25 cellular contexts compared by ENCODE assay signal in the genomic region with DNA sequence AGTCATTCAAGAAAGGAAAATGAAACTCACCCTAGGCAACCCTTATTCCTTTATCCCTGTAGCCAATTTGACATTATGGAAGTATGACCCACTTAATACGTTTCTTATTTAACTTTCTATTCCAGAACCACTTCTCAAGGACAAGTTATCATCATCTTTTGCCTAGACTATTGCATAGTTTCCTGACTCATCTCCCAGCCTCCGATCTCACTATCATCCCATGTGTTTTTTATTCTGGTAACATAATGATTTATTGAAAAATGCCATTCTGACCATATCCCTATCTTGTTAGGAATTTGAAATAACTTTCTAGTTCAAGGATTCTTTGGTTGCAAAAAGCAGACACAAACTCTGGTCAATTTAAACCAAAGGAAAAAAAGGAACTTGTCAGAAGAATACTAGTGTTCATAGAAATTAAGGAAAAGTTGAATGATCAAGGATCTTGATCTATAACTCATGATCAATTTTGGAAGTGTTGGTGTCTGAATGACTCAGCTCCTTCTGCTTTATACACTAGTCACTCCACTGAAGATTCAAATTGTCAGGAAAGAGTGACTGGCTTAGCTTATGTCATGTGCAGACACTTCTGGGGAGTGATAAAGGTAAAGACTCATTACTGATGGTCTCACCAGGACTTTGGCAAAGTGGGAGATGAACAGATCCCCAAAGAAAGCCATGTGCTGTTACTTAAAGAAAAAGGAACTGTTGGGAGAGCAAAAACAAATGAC. TPM values are rescaled to one million over a fixed set of nuclear protein-coding genes. Genes with fewer than 3 reads are reported as not detected.
"Had no signal": no experiment of that assay in that cellular context is flagged by ENCODE, and none has a peak within 500 bp of the region (broad histone marks: within the 10 kb centered on the region; RNA-seq: fewer than 3 reads in every experiment).

No MANE protein-coding gene starts in this region.

- H3K4me1 Mint-ChIP-seq: activated naive CD8-positive, alpha-beta T cell treated with anti-CD3 and anti-CD28 coated beads for 36 hours; memory B cell had no signal

- ATAC-seq: heart left ventricle; natural killer cell treated with Interleukin-12 subunit alpha and Interleukin-12 subunit beta and Interleukin-15 and Interleukin-18, amount 100 ng/mL, for 72 hours; right lobe of liver had no signal

- H3K27ac ChIP-seq: ascending aorta, cardiac muscle cell, heart left ventricle, left ventricle myocardium inferior, prostate gland, right lobe of liver, spleen, VCaP had no signal

- H3K4me3 Mint-ChIP-seq: activated CD4-positive, alpha-beta memory T cell treated with anti-CD3 and anti-CD28 coated beads for 36 hours; activated naive CD8-positive, alpha-beta T cell treated with anti-CD3 and anti-CD28 coated beads for 36 hours; memory B cell; natural killer cell treated with Interleukin-12 subunit alpha and Interleukin-12 subunit beta and Interleukin-15 and Interleukin-18, amount 100 ng/mL, for 72 hours; type B pancreatic cell had no signal

- H3K27me3 Mint-ChIP-seq: activated CD4-positive, alpha-beta memory T cell treated with anti-CD3 and anti-CD28 coated beads for 36 hours; activated naive CD8-positive, alpha-beta T cell treated with anti-CD3 and anti-CD28 coated beads for 36 hours; memory B cell; natural killer cell treated with Interleukin-12 subunit alpha and Interleukin-12 subunit beta and Interleukin-15 and Interleukin-18, amount 100 ng/mL, for 72 hours; type B pancreatic cell had no signal

- DNase-seq: activated CD4-positive, alpha-beta memory T cell treated with anti-CD3 and anti-CD28 coated beads for 36 hours; activated gamma-delta T cell treated with Interleukin-2 at 50 U/mL for 16 hours; activated naive CD8-positive, alpha-beta T cell treated with anti-CD3 and anti-CD28 coated beads for 36 hours; activated T-cell treated with anti-CD3 and anti-CD28 coated beads, Interleukin-2, amount 50 U/mL, for 48 hours; effector CD4-positive, alpha-beta T cell; foreskin melanocyte; heart left ventricle; islet precursor cell; left ventricle myocardium inferior; occipital lobe; right lobe of liver; spleen; stimulated activated CD4-positive, alpha-beta T cell treated with anti-CD3 and anti-CD28 coated beads, Interleukin-1b, Interleukin-23, amount 100 ng/mL, for 48 hours; stimulated activated naive CD4-positive, alpha-beta T cell; substantia nigra; SW 1271; T1000 had no signal

- H3K4me1 ChIP-seq: ascending aorta, heart left ventricle, left ventricle myocardium inferior, prostate gland, right lobe of liver, spleen had no signal

- H3K36me3 ChIP-seq: ascending aorta, cardiac muscle cell, heart left ventricle, left ventricle myocardium inferior, prostate gland, right lobe of liver, spleen had no signal

- H3K36me3 Mint-ChIP-seq: activated CD4-positive, alpha-beta memory T cell treated with anti-CD3 and anti-CD28 coated beads for 36 hours; activated naive CD8-positive, alpha-beta T cell treated with anti-CD3 and anti-CD28 coated beads for 36 hours; memory B cell; natural killer cell treated with Interleukin-12 subunit alpha and Interleukin-12 subunit beta and Interleukin-15 and Interleukin-18, amount 100 ng/mL, for 72 hours; type B pancreatic cell had no signal

- FAIRE-seq: colon had no signal

- H3K4me3 ChIP-seq: ascending aorta, cardiac muscle cell, heart left ventricle, left ventricle myocardium inferior, prostate gland, right lobe of liver, spleen had no signal

- H3K9me3 Mint-ChIP-seq: memory B cell, type B pancreatic cell had no signal

- H3K27ac Mint-ChIP-seq: activated CD4-positive, alpha-beta memory T cell treated with anti-CD3 and anti-CD28 coated beads for 36 hours; activated naive CD8-positive, alpha-beta T cell treated with anti-CD3 and anti-CD28 coated beads for 36 hours; memory B cell; natural killer cell treated with Interleukin-12 subunit alpha and Interleukin-12 subunit beta and Interleukin-15 and Interleukin-18, amount 100 ng/mL, for 72 hours; type B pancreatic cell had no signal

- H3K27me3 ChIP-seq: ascending aorta, cardiac muscle cell, heart left ventricle, right lobe of liver, spleen had no signal

- H3K9me3 ChIP-seq: ascending aorta, heart left ventricle, left ventricle myocardium inferior, prostate gland, right lobe of liver had no signal

RNA-seq across cellular contexts. Expression of a gene that starts 8.5 kb away (rescaled TPM):
- total RNA-seq: activated CD4-positive, alpha-beta memory T cell treated with anti-CD3 and anti-CD28 coated beads for 36 hours; activated naive CD8-positive, alpha-beta T cell treated with anti-CD3 and anti-CD28 coated beads for 36 hours; ascending aorta; cardiac muscle cell; natural killer cell treated with Interleukin-12 subunit alpha and Interleukin-12 subunit beta and Interleukin-15 and Interleukin-18, amount 100 ng/mL, for 72 hours; prostate gland; right lobe of liver; spleen had no signal
